In genomic region chr1:152111515-152111968, GRCh38 we compare ENCODE assay signal across 9 cellular contexts. TPM values are rescaled to one million over a fixed set of nuclear protein-coding genes. Genes with fewer than 3 reads are reported as not detected.
A peak's percentile ranks its signal among the peaks of the same experiment; 100 is the strongest.
DNase-seq lines count a peak whose midpoint lies in the region; ATAC-seq and TF ChIP-seq lines count a peak whose summit lies in the region.
"Had no signal": no experiment of that assay in that cellular context is flagged by ENCODE, and none has a peak within 500 bp of the region (broad histone marks: within the 10 kb centered on the region; RNA-seq: fewer than 3 reads in every experiment).

No MANE protein-coding gene starts in this region.

- BruUV-seq in mammary epithelial cell (replicated peaks; lab: Mats Ljungman, UMichigan), result no TSS peak

- H2BK5ac ChIP-seq in mesenchymal stem cell (ENCODE audit: low read depth, low read length, poor library complexity, severe bottlenecking), result no peak overlapping the region

- no peak overlapping the region for H3K18ac ChIP-seq in mesenchymal stem cell (ENCODE audit: low read depth in 1 of 2, low read length in 2 of 2)

- no peaks in the 10 kb centered on the region for H3K79me1 ChIP-seq in mesenchymal stem cell (replicated peaks; ENCODE audit: low read length, poor library complexity, severe bottlenecking)

- H3K27ac ChIP-seq in mammary epithelial cell (ENCODE audit: insufficient read depth, low read depth, low read length) (no peak overlapping the region), mesenchymal stem cell (ENCODE audit: low read length, poor library complexity, severe bottlenecking) (no peak overlapping the region)

- H3K9me3 ChIP-seq in mammary epithelial cell (replicated peaks; ENCODE audit: insufficient read depth, low read length), result no peaks in the 10 kb centered on the region
- peaks cover 2% of the 10 kb centered on the region for H3K9me3 ChIP-seq in mesenchymal stem cell (ENCODE audit: control insufficient read depth, low read length)

- H3K9ac ChIP-seq in mammary epithelial cell (ENCODE audit: insufficient read depth, low read length) (no peak overlapping the region), mesenchymal stem cell (ENCODE audit: low read length) (no peak overlapping the region)

- H4K8ac ChIP-seq in mesenchymal stem cell (ENCODE audit: low read length), result no peak overlapping the region

- H2BK12ac ChIP-seq in mesenchymal stem cell (ENCODE audit: low read length in 2 of 2), result no peak overlapping the region

- no peaks in the 10 kb centered on the region for H3K79me2 ChIP-seq in mammary epithelial cell (ENCODE audit: insufficient read depth, low read length)

- peaks cover 32% of the 10 kb centered on the region for H3K27me3 ChIP-seq in mammary epithelial cell (ENCODE audit: insufficient read depth, low read length)
- peaks cover 25 to 83% of the 10 kb centered on the region in 2 experiments for H3K27me3 ChIP-seq in mesenchymal stem cell (ENCODE audit: control insufficient read depth in 1 of 2, insufficient read depth in 1 of 2, low read length in 2 of 2)

- dilution Hi-C loops in mammary epithelial cell (cut with HindIII; ENCODE audit: low sequenced_read_pairs), result loop anchor here (5.0 kb wide), 1 partner anchor 101 kb away; no protein-coding TSS in a partner anchor

- peak; percentile 52 to 56 for DNase-seq in NOMO-1 (lab: John Stamatoyannopoulos, UW; ENCODE audit: unreplicated experiment in 2 of 2)
- DNase-seq in NOMO-1 treated with dmso at 0.1 percent for 144 hours (lab: John Stamatoyannopoulos, UW; ENCODE audit: unreplicated experiment), result no peak
- DNase-seq in NCI-H2227 treated with DMSO at 0.1 percent for 48 hours (lab: John Stamatoyannopoulos, UW), result peak; percentile 22
- DNase-seq in mammary epithelial cell, result peak; percentile 67
- DNase-seq in mesenchymal stem cell, result no peak
- DNase-seq in AG08395 (ENCODE audit: low spot score), result no peak
- no peak for DNase-seq in cortex of kidney (lab: John Stamatoyannopoulos, UW)

- intact Hi-C loops in mammary epithelial cell (cut with micrococcal nuclease), result no loop called here

- H4K20me1 ChIP-seq in mammary epithelial cell (ENCODE audit: insufficient read depth, low read length), result no peaks in the 10 kb centered on the region

- H3K36me3 ChIP-seq in mammary epithelial cell (ENCODE audit: insufficient read depth, low read length), result no peaks in the 10 kb centered on the region
- no peaks in the 10 kb centered on the region for H3K36me3 ChIP-seq in mesenchymal stem cell (ENCODE audit: control insufficient read depth in 1 of 2, insufficient read depth in 2 of 2, low read depth in 1 of 2, low read length in 2 of 2)

- no peak for TF ChIP-seq CTCF in mammary epithelial cell (conservative IDR thresholded peaks at IDR 0.05 in 1 of 2, IDR thresholded peaks at IDR 0.05 in 1 of 2; ENCODE audit: extremely low read depth in 1 of 2, insufficient read depth in 1 of 2, low read depth in 1 of 2, low read length in 2 of 2)

- H2BK15ac ChIP-seq in mesenchymal stem cell (ENCODE audit: low read depth, poor library complexity, severe bottlenecking), result no peak overlapping the region

- CTCF ChIA-PET in mammary epithelial cell (lab: Charles Lee; ENCODE audit: low non-redundant PET), result interaction anchor here (0.6 kb wide), 1 partner anchor 286 kb away, joined by 3 read pairs; no protein-coding TSS in a partner anchor

- H3K4me2 ChIP-seq in mammary epithelial cell (ENCODE audit: insufficient read depth, low read depth, low read length) (peak overlapping the region; percentile 98), mesenchymal stem cell (ENCODE audit: low read length, poor library complexity, severe bottlenecking) (no peak overlapping the region)

- no peak overlapping the region for H2BK120ac ChIP-seq in mesenchymal stem cell (ENCODE audit: low read depth, low read length)

- no peak overlapping the region for H3K4ac ChIP-seq in mesenchymal stem cell (ENCODE audit: low read depth in 1 of 2, low read length in 2 of 2)

- ATAC-seq in GM19397 (IDR thresholded peaks at IDR 0.05; ENCODE audit: unreplicated experiment), result no peak

- no peak overlapping the region for H4K91ac ChIP-seq in mesenchymal stem cell (ENCODE audit: low read length)

- H3K14ac ChIP-seq in mesenchymal stem cell (ENCODE audit: low read length in 2 of 2), result no peak overlapping the region

- no peak overlapping the region for H2AK5ac ChIP-seq in mesenchymal stem cell (ENCODE audit: low read length, severe bottlenecking)

- 4% methylated on average over 5 of the region's 44 CpGs for WGBS in mammary epithelial cell (ENCODE audit: low coverage, missing lambda C conversion rate)
- 41% methylated on average over 42 of the region's 44 CpGs for WGBS in mesenchymal stem cell

- in situ Hi-C loops in mammary epithelial cell (cut with MboI; ENCODE audit: low sequenced_read_pairs in 2 of 2), result no loop called here

- peaks cover 51% of the 10 kb centered on the region for H3K4me1 ChIP-seq in mammary epithelial cell (ENCODE audit: insufficient read depth, low read length)
- no peaks in the 10 kb centered on the region for H3K4me1 ChIP-seq in mesenchymal stem cell (ENCODE audit: control insufficient read depth, insufficient read depth, low read depth, low read length)

- H3K23ac ChIP-seq in mesenchymal stem cell (ENCODE audit: low read length in 2 of 2), result no peak overlapping the region

- H2AFZ ChIP-seq in mammary epithelial cell (ENCODE audit: low read depth, low read length), result peak overlapping the region; percentile 91
- peak overlapping the region; percentile 8 for H2AFZ ChIP-seq in mesenchymal stem cell (ENCODE audit: low read depth, low read length)

- H3K4me3 ChIP-seq in mammary epithelial cell (replicated peaks in 1 of 3; ENCODE audit: insufficient read depth in 1 of 3, low read depth in 2 of 3, low read length in 3 of 3), result peak overlapping the region; percentile 54 to 65 (median 55)
- peak overlapping the region in 1 of 2 experiments; percentile 81 for H3K4me3 ChIP-seq in mesenchymal stem cell (ENCODE audit: insufficient read depth in 1 of 2, low read depth in 1 of 2, low read length in 2 of 2)

RNA-seq across cellular contexts. Expression of gene TCHH, which starts 3.7 kb away (rescaled TPM):
- total RNA-seq in mammary epithelial cell, result under 1 TPM in 1 of 2 donors, not detected in 1; 0.19 TPM
- polyA plus RNA-seq in mammary epithelial cell, result 0.02 TPM
- not detected for polyA minus RNA-seq in mammary epithelial cell
- not detected for polyA plus RNA-seq in mesenchymal stem cell (2013, experiment 1 of 2)
- polyA plus RNA-seq in mesenchymal stem cell (2013, experiment 2 of 2), result not detected
- total RNA-seq: CD4-positive, CD25-positive, alpha-beta regulatory T cell had no signal
- polyA plus RNA-seq: CD4-positive, CD25-positive, alpha-beta regulatory T cell had no signal

RNA-seq across cellular contexts. Expression of gene TCHHL1, which starts 22.7 kb away (rescaled TPM):
- not detected for total RNA-seq in mammary epithelial cell
- polyA plus RNA-seq in mammary epithelial cell, result not detected
- polyA minus RNA-seq in mammary epithelial cell, result not detected
- not detected for polyA plus RNA-seq in mesenchymal stem cell (2013, experiment 1 of 2)
- not detected for polyA plus RNA-seq in mesenchymal stem cell (2013, experiment 2 of 2)
- total RNA-seq: CD4-positive, CD25-positive, alpha-beta regulatory T cell had no signal
- polyA plus RNA-seq: CD4-positive, CD25-positive, alpha-beta regulatory T cell had no signal

RNA-seq across cellular contexts. Expression of gene RPTN, which starts 47.5 kb away (rescaled TPM):
- not detected for total RNA-seq in mammary epithelial cell
- polyA plus RNA-seq in mammary epithelial cell, result 0.01 TPM
- not detected for polyA minus RNA-seq in mammary epithelial cell
- polyA plus RNA-seq in mesenchymal stem cell (2013, experiment 1 of 2), result not detected
- not detected for polyA plus RNA-seq in mesenchymal stem cell (2013, experiment 2 of 2)
- total RNA-seq: CD4-positive, CD25-positive, alpha-beta regulatory T cell had no signal
- polyA plus RNA-seq: CD4-positive, CD25-positive, alpha-beta regulatory T cell had no signal

Comparison
In these comparisons a context has a peak if more than half of its experiments do, and no peak if none do; other contexts are left out.
1. DNase-seq: peak in NOMO-1 (2 of 2), NCI-H2227 treated with DMSO at 0.1 percent for 48 hours (single experiment) and mammary epithelial cell (single experiment); none in NOMO-1 treated with dmso at 0.1 percent for 144 hours (single experiment), mesenchymal stem cell (single experiment), AG08395 (single experiment) and cortex of kidney (single experiment).